14 cellular contexts compared by ENCODE assay signal in genomic region chr2:105339414-105339813, GRCh38. TPM values are rescaled to one million over a fixed set of nuclear protein-coding genes. Genes with fewer than 3 reads are reported as not detected.
A peak's percentile ranks its signal among the peaks of the same experiment; 100 is the strongest.
DNase-seq lines count a peak whose midpoint lies in the region; ATAC-seq, FAIRE-seq and TF ChIP-seq lines count a peak whose summit lies in the region.
"Had no signal": no experiment of that assay in that cellular context is flagged by ENCODE, and none has a peak within 500 bp of the region (broad histone marks: within the 10 kb centered on the region; RNA-seq: fewer than 3 reads in every experiment).

No MANE protein-coding gene starts in this region.

- H3K27ac ChIP-seq in DND-41 (ENCODE audit: low read length) (no peak overlapping the region), GM12878 (ENCODE audit: control insufficient read depth, insufficient read depth) (no peak overlapping the region)
- H3K27ac ChIP-seq: epithelial cell of prostate had no signal

- no peak for TF ChIP-seq POLR2A in GM12878 (IDR thresholded peaks at IDR 0.05; ENCODE audit: low read depth, low read length)

- H3K27me3 ChIP-seq in DND-41 (ENCODE audit: insufficient read depth, low read length, poor library complexity): no peaks in the 10 kb centered on the region
- no peaks in the 10 kb centered on the region for H3K27me3 ChIP-seq in MG63
- H3K27me3 ChIP-seq in GM12878 (replicated peaks in 1 of 2; ENCODE audit: control insufficient read depth in 2 of 2, insufficient read depth in 2 of 2, low read length in 1 of 2): no peaks in the 10 kb centered on the region

- no peaks in the 10 kb centered on the region for H3K27me3 Mint-ChIP-seq in neural crest cell (ENCODE audit: low read depth)

- ATAC-seq in DND-41 (ENCODE audit: insufficient read depth, low read depth): no peak
- no peak for ATAC-seq in GM12878

- H3K9me3 Mint-ChIP-seq in neural crest cell: no peaks in the 10 kb centered on the region

- RAD21 ChIA-PET in GM12878 (lab: Charles Lee; ENCODE audit: unreplicated experiment): interaction anchor here (1.0 to 1.2 kb wide), 2 partner anchors 17 to 33 kb away, joined by 3 read pairs; no protein-coding TSS in a partner anchor

- FAIRE-seq in GM12878 (lab: Jason Lieb, UNC): no peak

- POLR2A ChIA-PET in GM12878 (lab: Charles Lee): interaction anchor here (0.6 to 1.5 kb wide), 3 partner anchors 9 to 11 kb away, joined by 3 to 5 read pairs (median 4); no protein-coding TSS in a partner anchor

- peaks cover 54% of the 10 kb centered on the region for H3K79me2 ChIP-seq in DND-41 (ENCODE audit: insufficient read depth, low read length)
- peaks cover 44% of the 10 kb centered on the region for H3K79me2 ChIP-seq in GM12878 (ENCODE audit: control insufficient read depth, insufficient read depth, low read length)

- H3K4me2 ChIP-seq in DND-41 (ENCODE audit: insufficient read depth, low read length) (peak overlapping the region; percentile 83; the same call in 1 of the 2 replicates), GM12878 (ENCODE audit: control insufficient read depth, insufficient read depth) (peak overlapping the region; percentile 95; the same call in 1 of the 2 replicates)

- BruUV-seq in GM12878 (replicated peaks; lab: Mats Ljungman, UMichigan): no TSS peak

- intact Hi-C loops in GM12878 (cut with micrococcal nuclease; ENCODE audit: unreplicated experiment): loop anchor here (10.0 kb wide), 1 partner anchor 405 kb away; the partner anchor contains the start of gene NCK2

- H3K9ac ChIP-seq in DND-41 (ENCODE audit: low read depth, low read length) (no peak overlapping the region), GM12878 (ENCODE audit: control insufficient read depth, insufficient read depth, low read length) (no peak overlapping the region)

- H3K4me1 Mint-ChIP-seq in neural crest cell: peaks cover 35% of the 10 kb centered on the region

- no peak for TF ChIP-seq RAD21 in GM12878 (IDR thresholded peaks at IDR 0.05; ENCODE audit: insufficient read depth, low read depth, low read length)

- H3K36me3 ChIP-seq in DND-41 (ENCODE audit: insufficient read depth, low read length): peaks cover 48% of the 10 kb centered on the region
- peaks cover 60% of the 10 kb centered on the region for H3K36me3 ChIP-seq in MG63
- H3K36me3 ChIP-seq in GM12878 (ENCODE audit: control insufficient read depth in 2 of 2, insufficient read depth in 2 of 2, low read length in 1 of 2): peaks cover 4 to 27% of the 10 kb centered on the region in 2 experiments

- H3K27ac Mint-ChIP-seq in neural crest cell (ENCODE audit: unreplicated experiment): no peak overlapping the region

- H3K4me1 ChIP-seq in DND-41 (ENCODE audit: insufficient read depth, low read length): peaks cover 36% of the 10 kb centered on the region
- peaks cover 3% of the 10 kb centered on the region for H3K4me1 ChIP-seq in GM12878 (ENCODE audit: control insufficient read depth, insufficient read depth, low read length)

- H2AFZ ChIP-seq in DND-41 (ENCODE audit: low read depth, low read length) (no peak overlapping the region), GM12878 (ENCODE audit: control insufficient read depth, low read depth, low read length) (no peak overlapping the region)

- H3K36me3 Mint-ChIP-seq in neural crest cell (ENCODE audit: low read depth): no peaks in the 10 kb centered on the region

- DNase-seq in DND-41 (no peak), MG63 (no peak), GM12878 (ENCODE audit: low read depth, low spot score) (no peak), neural crest cell (ENCODE audit: low read depth, low spot score) (no peak), NCI-H524 treated with DMSO at 0.1 percent for 48 hours (lab: John Stamatoyannopoulos, UW) (no peak), cortex of kidney (lab: John Stamatoyannopoulos, UW) (no peak), iPS-NIHi7 (ENCODE audit: extremely low spot score) (no peak)
- DNase-seq: central memory CD4-positive, alpha-beta T cell; DMS 273 treated with DMSO at 0.1 percent for 48 hours; mesendoderm; NCI-H345; retina; RPMI8226 had no signal

- H4K20me1 ChIP-seq in DND-41 (ENCODE audit: insufficient read depth, low read length) (peaks cover 13% of the 10 kb centered on the region; the same call in 1 of the 2 replicates), GM12878 (ENCODE audit: control insufficient read depth, insufficient read depth) (no peaks in the 10 kb centered on the region; the same call in 1 of the 2 replicates)

- in situ Hi-C loops in GM12878 (cut with MboI): no loop called here

- no peak for TF ChIP-seq EP300 in GM12878 (IDR thresholded peaks at IDR 0.05; ENCODE audit: borderline replicate concordance in 1 of 2, control insufficient read depth in 1 of 2, low read depth in 2 of 2, low read length in 2 of 2)

- no peak for TF ChIP-seq CTCF in DND-41 (IDR thresholded peaks at IDR 0.05; ENCODE audit: borderline replicate concordance, extremely low read depth, low read length, poor library complexity, severe bottlenecking)
- no peak for TF ChIP-seq CTCF in GM12878 (IDR thresholded peaks at IDR 0.05 in 2 of 3, conservative IDR thresholded peaks at IDR 0.05 in 1 of 3; ENCODE audit: control insufficient read depth in 2 of 3, extremely low read depth in 1 of 3, insufficient read depth in 1 of 3, low read depth in 3 of 3, low read length in 3 of 3)
- TF ChIP-seq CTCF in neural crest cell (conservative IDR thresholded peaks at IDR 0.05): no peak

- SMC1A ChIA-PET in GM12878 (lab: Charles Lee; ENCODE audit: uncharacterized antibody, unreplicated experiment): interaction anchor here (1.0 to 4.1 kb wide), 3 partner anchors 10 to 51 kb away, joined by 3 to 25 read pairs (median 4); partner anchors contain the start of gene TGFBRAP1

- 73% methylated on average over 4 of the region's 4 CpGs for WGBS in GM12878 (ENCODE audit: insufficient coverage, insufficient replicate concordance, low lambda C conversion rate, missing lambda C conversion rate)

- H3K4me3 ChIP-seq in DND-41 (ENCODE audit: low read depth in 1 of 2, low read length in 2 of 2): no peak overlapping the region; a peak in 1 of 4 replicates
- H3K4me3 ChIP-seq in MG63: peak overlapping the region; percentile 95
- peak overlapping the region; percentile 99; the same call in 1 of the 2 replicates for H3K4me3 ChIP-seq in GM12878

- CTCF ChIA-PET in GM12878 (lab: Yijun Ruan, JAX): interaction anchor here (1.3 to 2.9 kb wide), 3 partner anchors 10 to 30 kb away, joined by 4 to 12 read pairs (median 6); no protein-coding TSS in a partner anchor

- peak overlapping the region; percentile 99 for H3K4me3 Mint-ChIP-seq in neural crest cell

- no peaks in the 10 kb centered on the region for H3K9me3 ChIP-seq in DND-41 (ENCODE audit: insufficient read depth, low read length, severe bottlenecking)
- no peaks in the 10 kb centered on the region for H3K9me3 ChIP-seq in MG63
- H3K9me3 ChIP-seq in GM12878 (replicated peaks; ENCODE audit: control insufficient read depth, insufficient read depth, low read length): no peaks in the 10 kb centered on the region

RNA-seq across cellular contexts. Expression of gene C2orf49, which starts 2.1 kb away (rescaled TPM):
- total RNA-seq in MG63 (2014; rRNA removed; shearing (Covaris generic); ENCODE audit: low replicate concordance): 12.2 and 16.7 TPM in 2 replicates
- total RNA-seq in GM12878 (2013; cell fraction: nucleolus; rRNA removed): 38.8 and 40.1 TPM in 2 replicates
- total RNA-seq in GM12878 (2014; rRNA removed) (7.2 and 7.3 TPM in 2 replicates), GM12878 (2014; rRNA removed; fragmentation: Illumina TruSeq; extraction: Trizol) (15.9 and 16.1 TPM in 2 replicates), GM12878 (2021) (11.3 and 13.2 TPM in 2 replicates), neural crest cell (19.9 and 20.0 TPM in 2 replicates)
- 5.6 TPM for polyA plus RNA-seq in GM12878 (2011; ENCODE audit: low read depth)
- polyA plus RNA-seq in GM12878 (2011; rRNA removed) (24.2 and 39.4 TPM in 2 replicates), GM12878 (2014; fragmentation: Illumina TruSeq; extraction: Trizol) (20.8 and 22.2 TPM in 2 replicates), GM12878 (2014; fragmentation: Nextera tagmentation; extraction: Ambion mirVana) (10 to 100 TPM; 15.7 to 19.5 TPM), GM12878 (2014; rRNA removed) (10.0 and 11.4 TPM in 2 replicates), GM12878 (2016; fragmentation: Nextera tagmentation; extraction: Ambion mirVana) (10 to 100 TPM; 13.5 to 15.2 TPM)
- polyA plus RNA-seq in GM12878 (2011; cell fraction: cytosol; rRNA removed): 8.5 and 9.2 TPM in 2 replicates
- polyA plus RNA-seq in GM12878 (2011; cell fraction: nucleus; rRNA removed): 7.9 and 8.6 TPM in 2 replicates
- polyA plus RNA-seq in GM12878 (2012): 14.0 and 16.8 TPM in 2 replicates
- 7.2 and 7.8 TPM in 2 replicates for polyA minus RNA-seq in GM12878 (2011; rRNA and poly(A)+ RNA removed)
- 5.1 and 9.5 TPM in 2 replicates for polyA minus RNA-seq in GM12878 (2011; cell fraction: cytosol; rRNA and poly(A)+ RNA removed)
- polyA minus RNA-seq in GM12878 (2011; cell fraction: nucleus; rRNA and poly(A)+ RNA removed): 6.6 and 9.1 TPM in 2 replicates

RNA-seq across cellular contexts. Expression of gene TGFBRAP1, which starts 9.9 kb away (rescaled TPM):
- 15.7 and 17.2 TPM in 2 replicates for total RNA-seq in MG63 (2014; rRNA removed; shearing (Covaris generic); ENCODE audit: low replicate concordance)
- total RNA-seq in GM12878 (2013; cell fraction: nucleolus; rRNA removed): 28.5 and 29.8 TPM in 2 replicates
- total RNA-seq in GM12878 (2014; rRNA removed) (27.6 and 30.0 TPM in 2 replicates), GM12878 (2014; rRNA removed; fragmentation: Illumina TruSeq; extraction: Trizol) (21.1 and 22.5 TPM in 2 replicates), GM12878 (2021) (35.2 and 37.4 TPM in 2 replicates), neural crest cell (19.6 and 23.8 TPM in 2 replicates)
- 10.2 TPM for polyA plus RNA-seq in GM12878 (2011; ENCODE audit: low read depth)
- polyA plus RNA-seq in GM12878 (2011; rRNA removed) (13.0 and 16.2 TPM in 2 replicates), GM12878 (2014; fragmentation: Illumina TruSeq; extraction: Trizol) (23.4 and 28.0 TPM in 2 replicates), GM12878 (2014; fragmentation: Nextera tagmentation; extraction: Ambion mirVana) (1 to 10 TPM; 7.9 to 8.1 TPM), GM12878 (2014; rRNA removed) (26.5 and 28.2 TPM in 2 replicates), GM12878 (2016; fragmentation: Nextera tagmentation; extraction: Ambion mirVana) (10 to 100 TPM in 1 of 2 experiments, 1 to 10 TPM in 1; 8.6 to 24.9 TPM)
- polyA plus RNA-seq in GM12878 (2011; cell fraction: cytosol; rRNA removed): 20.0 and 21.0 TPM in 2 replicates
- polyA plus RNA-seq in GM12878 (2011; cell fraction: nucleus; rRNA removed): 19.8 and 24.6 TPM in 2 replicates
- polyA plus RNA-seq in GM12878 (2012): 14.5 and 15.6 TPM in 2 replicates
- polyA minus RNA-seq in GM12878 (2011; rRNA and poly(A)+ RNA removed): 26.4 and 31.2 TPM in 2 replicates
- 12.5 and 13.8 TPM in 2 replicates for polyA minus RNA-seq in GM12878 (2011; cell fraction: cytosol; rRNA and poly(A)+ RNA removed)
- 14.5 and 21.4 TPM in 2 replicates for polyA minus RNA-seq in GM12878 (2011; cell fraction: nucleus; rRNA and poly(A)+ RNA removed)

RNA-seq across cellular contexts. Expression of gene FHL2, which starts 59.4 kb away (rescaled TPM):
- 166 and 245 TPM in 2 replicates for total RNA-seq in MG63 (2014; rRNA removed; shearing (Covaris generic); ENCODE audit: low replicate concordance)
- 0.20 and 0.54 TPM in 2 replicates for total RNA-seq in GM12878 (2013; cell fraction: nucleolus; rRNA removed)
- 3.9 and 4.3 TPM in 2 replicates for total RNA-seq in GM12878 (2014; rRNA removed)
- 2.2 and 2.3 TPM in 2 replicates for total RNA-seq in GM12878 (2014; rRNA removed; fragmentation: Illumina TruSeq; extraction: Trizol)
- total RNA-seq in GM12878 (2021): 2.2 and 3.0 TPM in 2 replicates
- 1.9 TPM for polyA plus RNA-seq in GM12878 (2011; ENCODE audit: low read depth)
- 4.8 and 5.2 TPM in 2 replicates for polyA plus RNA-seq in GM12878 (2011; rRNA removed)
- 5.7 and 6.9 TPM in 2 replicates for polyA plus RNA-seq in GM12878 (2011; cell fraction: cytosol; rRNA removed)
- polyA plus RNA-seq in GM12878 (2011; cell fraction: nucleus; rRNA removed): 2.5 and 2.6 TPM in 2 replicates
- polyA plus RNA-seq in GM12878 (2012): 2.0 and 2.3 TPM in 2 replicates
- polyA plus RNA-seq in GM12878 (2014; fragmentation: Illumina TruSeq; extraction: Trizol): 2.5 and 2.7 TPM in 2 replicates
- polyA plus RNA-seq in GM12878 (2014; fragmentation: Nextera tagmentation; extraction: Ambion mirVana): 1 to 10 TPM; 7.4 to 9.9 TPM
- polyA plus RNA-seq in GM12878 (2014; rRNA removed): 3.4 and 4.2 TPM in 2 replicates
- 1 to 10 TPM; 7.1 to 7.7 TPM for polyA plus RNA-seq in GM12878 (2016; fragmentation: Nextera tagmentation; extraction: Ambion mirVana)
- 4.6 and 5.3 TPM in 2 replicates for polyA minus RNA-seq in GM12878 (2011; rRNA and poly(A)+ RNA removed)
- 2.0 and 2.4 TPM in 2 replicates for polyA minus RNA-seq in GM12878 (2011; cell fraction: cytosol; rRNA and poly(A)+ RNA removed)
- 0.24 and 0.96 TPM in 2 replicates for polyA minus RNA-seq in GM12878 (2011; cell fraction: nucleus; rRNA and poly(A)+ RNA removed)
- total RNA-seq in neural crest cell: 3.8 and 4.8 TPM in 2 replicates

Comparison
In these comparisons a context has a peak if more than half of its experiments do, and no peak if none do; other contexts are left out.
1. H3K4me3 ChIP-seq: peak in MG63 (single experiment) and GM12878 (single experiment); none in DND-41 (0 of 2).
2. RNA of gene FHL2, which starts 59.4 kb away (total RNA-seq): 166 to 245 TPM in MG63; 3.8 to 4.8 TPM in neural crest cell and 0.20 to 4.3 TPM in GM12878; every median in the first group is over 10 times any median in the second.